In genomic region chr5:30034870-30035269, GRCh38 we compare ENCODE assay signal across 25 cellular contexts.
"Had no signal": no experiment of that assay in that cellular context is flagged by ENCODE, and none has a peak within 500 bp of the region (broad histone marks: within the 10 kb centered on the region; RNA-seq: fewer than 3 reads in every experiment).

No MANE protein-coding gene starts in this region.

- DNase-seq: colonic mucosa; cortex of kidney; dermis blood vessel endothelial cell; dorsolateral prefrontal cortex; effector CD4-positive, alpha-beta T cell; effector CD8-positive, alpha-beta T cell; effector memory CD4-positive, alpha-beta T cell; effector memory CD8-positive, alpha-beta T cell; endodermal cell; erythroblast; esophagus squamous epithelium; foreskin fibroblast; foreskin keratinocyte; foreskin melanocyte; gastrocnemius medialis; glutamatergic neuron; head of caudate nucleus; heart left ventricle; heart right ventricle had no signal

- H3K36me3 ChIP-seq: colonic mucosa, esophagus muscularis mucosa, esophagus squamous epithelium, gastrocnemius medialis, gastroesophageal sphincter, heart left ventricle, heart right ventricle had no signal

- ATAC-seq: effector memory CD8-positive, alpha-beta T cell; esophagus mucosa; foreskin keratinocyte; gastrocnemius medialis; gastroesophageal sphincter; heart left ventricle; heart right ventricle had no signal

- H3K4me1 ChIP-seq: colonic mucosa, esophagus muscularis mucosa, esophagus squamous epithelium, foreskin keratinocyte, gastrocnemius medialis, gastroesophageal sphincter, heart left ventricle, heart right ventricle had no signal

- H3K27ac ChIP-seq: colonic mucosa, coronary artery, dorsolateral prefrontal cortex, epithelial cell of prostate, esophagus muscularis mucosa, esophagus squamous epithelium, foreskin keratinocyte, gastrocnemius medialis, gastroesophageal sphincter, heart left ventricle, heart right ventricle, hepatocyte had no signal

- H3K4me3 ChIP-seq: colonic mucosa, coronary artery, dorsolateral prefrontal cortex, esophagus muscularis mucosa, esophagus squamous epithelium, gastrocnemius medialis, gastroesophageal sphincter, heart left ventricle, heart right ventricle, hepatocyte had no signal

- H3K9me3 ChIP-seq: colonic mucosa, esophagus muscularis mucosa, esophagus squamous epithelium, gastrocnemius medialis, gastroesophageal sphincter, heart right ventricle had no signal
